8 cellular contexts compared by ENCODE assay signal in genomic region chr5:16489322-16489791, GRCh38.
A peak's percentile ranks its signal among the peaks of the same experiment; 100 is the strongest.
DNase-seq lines count a peak whose midpoint lies in the region; ATAC-seq lines count a peak whose summit lies in the region.

No MANE protein-coding gene starts in this region.

- H3K4me3 Mint-ChIP-seq in stimulated activated memory B cell treated with anti-CD40 and anti-IgM and Interleukin-4, amounts not matched to agents 10 μg/mL and 1 μg/mL and 100 μg/mL, for 72 hours = no peak overlapping the region

- no peaks in the 10 kb centered on the region for H3K4me1 Mint-ChIP-seq in stimulated activated memory B cell treated with anti-CD40 and anti-IgM and Interleukin-4, amounts not matched to agents 10 μg/mL and 1 μg/mL and 100 μg/mL, for 72 hours

- peaks cover under 1% of the 10 kb centered on the region for H3K36me3 Mint-ChIP-seq in stimulated activated memory B cell treated with anti-CD40 and anti-IgM and Interleukin-4, amounts not matched to agents 10 μg/mL and 1 μg/mL and 100 μg/mL, for 72 hours

- no peaks in the 10 kb centered on the region for H3K9me3 Mint-ChIP-seq in stimulated activated memory B cell treated with anti-CD40 and anti-IgM and Interleukin-4, amounts not matched to agents 10 μg/mL and 1 μg/mL and 100 μg/mL, for 72 hours

- no peaks in the 10 kb centered on the region for H3K27me3 Mint-ChIP-seq in stimulated activated memory B cell treated with anti-CD40 and anti-IgM and Interleukin-4, amounts not matched to agents 10 μg/mL and 1 μg/mL and 100 μg/mL, for 72 hours

- no peak overlapping the region for H3K27ac Mint-ChIP-seq in stimulated activated memory B cell treated with anti-CD40 and anti-IgM and Interleukin-4, amounts not matched to agents 10 μg/mL and 1 μg/mL and 100 μg/mL, for 72 hours

- peak; percentile 83 for ATAC-seq in HG02852 (IDR thresholded peaks at IDR 0.05; ENCODE audit: unreplicated experiment)
- peak; percentile 69 for ATAC-seq in stimulated activated naive CD8-positive, alpha-beta T cell treated with anti-CD3 and anti-CD28 coated beads, Interleukin-15, Interleukin-2, amounts not matched to agents 100 U/mL and 50 U/mL, for 24 hours
- ATAC-seq in stimulated activated memory B cell treated with anti-CD40 and anti-IgM and Interleukin-4, amounts not matched to agents 10 μg/mL and 1 μg/mL and 100 μg/mL, for 72 hours = no peak

- peak; percentile 14 for DNase-seq in NCI-H2196 (lab: John Stamatoyannopoulos, UW; ENCODE audit: unreplicated experiment)
- no peak for DNase-seq in NCI-H2196 treated with DMSO at 0.1 percent for 48 hours (lab: John Stamatoyannopoulos, UW; ENCODE audit: unreplicated experiment)
- peak; percentile 55 for DNase-seq in NCI-H2171 (lab: John Stamatoyannopoulos, UW)
- peak; percentile 56 for DNase-seq in amniotic epithelial cell (ENCODE audit: low read depth)
- peak; percentile 8 to 94 for DNase-seq in hippocampal formation (lab: John Stamatoyannopoulos, UW)
- no peak for DNase-seq in stimulated activated naive CD8-positive, alpha-beta T cell treated with anti-CD3 and anti-CD28 coated beads, Interleukin-15, Interleukin-2, amounts not matched to agents 100 U/mL and 50 U/mL, for 24 hours

Comparison
In these comparisons a context has a peak if more than half of its experiments do, and no peak if none do; other contexts are left out.
1. DNase-seq: peak in NCI-H2196 (single experiment), NCI-H2171 (single experiment), amniotic epithelial cell (single experiment) and hippocampal formation (2 of 2); none in NCI-H2196 treated with DMSO at 0.1 percent for 48 hours (single experiment) and stimulated activated naive CD8-positive, alpha-beta T cell treated with anti-CD3 and anti-CD28 coated beads, Interleukin-15, Interleukin-2, amounts not matched to agents 100 U/mL and 50 U/mL, for 24 hours (single experiment).